Comparison of ENCODE assay signal across 8 cellular contexts in genomic region chrX:7927259-7928167, GRCh38. TPM values are rescaled to one million over a fixed set of nuclear protein-coding genes. Genes with fewer than 3 reads are reported as not detected.
DNase-seq lines count a peak whose midpoint lies in the region; ATAC-seq and TF ChIP-seq lines count a peak whose summit lies in the region.

TSS of gene PNPLA4 (minus strand) at chrX:7927413. CDS start at chrX:7926119, 1,294 bp downstream.

- H3K79me1 ChIP-seq in trophoblast cell (ENCODE audit: low read length) = peaks cover 9% of the 10 kb centered on the region

- H3K79me2 ChIP-seq in SU-DHL-6 (ENCODE audit: insufficient read depth, low read length) (no peaks in the 10 kb centered on the region), trophoblast cell (ENCODE audit: control insufficient read depth, insufficient read depth, low read length, poor library complexity) (no peaks in the 10 kb centered on the region)

- H3K4ac ChIP-seq in trophoblast cell (ENCODE audit: low read depth, low read length) = peak within 1 kb of the TSS; percentile 29

- peaks cover 9 to 14% of the 10 kb centered on the region in 2 donors for H3K36me3 Mint-ChIP-seq in CD4-positive, alpha-beta memory T cell

- peak within 1 kb of the TSS; percentile 83 for H2AFZ ChIP-seq in SU-DHL-6 (ENCODE audit: low read depth, low read length, severe bottlenecking)
- H2AFZ ChIP-seq in trophoblast cell (ENCODE audit: insufficient read depth, low read length, poor library complexity) = peak within 1 kb of the TSS; percentile 48

- no peaks in the 10 kb centered on the region for H3K9me2 ChIP-seq in SU-DHL-6 (replicated peaks; ENCODE audit: insufficient read depth, low read length)

- intact Hi-C loops in CD4-positive, alpha-beta memory T cell (cut with micrococcal nuclease) = loop anchor here (5.0 to 10.0 kb wide), 3 partner anchors 780 to 863 kb away; partner anchors contain the start of genes PUDP and STS
- intact Hi-C loops in Right ventricle myocardium superior (cut with DNase I) (no loop called here), tibial artery (cut with DNase I; ENCODE audit: low total_unique reads) (no loop called here)

- H3K4me1 ChIP-seq in CD4-positive, alpha-beta memory T cell (ENCODE audit: insufficient read depth, low read length) = peaks cover 18% of the 10 kb centered on the region
- H3K4me1 ChIP-seq in trophoblast cell (ENCODE audit: control insufficient read depth in 1 of 2, insufficient read depth in 2 of 2, low read length in 2 of 2) (peaks cover 3 to 5% of the 10 kb centered on the region in 2 experiments), tibial artery (peaks cover 0 to 7% (median 3%) of the 10 kb centered on the region in 4 donors)

- H3K27ac ChIP-seq in CD4-positive, alpha-beta memory T cell (ENCODE audit: low read depth, low read length) = peak within 1 kb of the TSS; percentile 78
- H3K27ac ChIP-seq in SU-DHL-6 (ENCODE audit: low read depth, low read length) = peak within 1 kb of the TSS; percentile 69
- peak within 1 kb of the TSS; percentile 49 for H3K27ac ChIP-seq in trophoblast cell (ENCODE audit: low read depth, low read length)
- peak within 1 kb of the TSS; percentile 44 to 73 for H3K27ac ChIP-seq in tibial artery

- H2BK5ac ChIP-seq in trophoblast cell (ENCODE audit: low read depth, low read length, poor library complexity) = peak within 1 kb of the TSS; percentile 73

- no peaks in the 10 kb centered on the region for H3K27me3 ChIP-seq in CD4-positive, alpha-beta memory T cell (ENCODE audit: insufficient read depth, low read length)
- H3K27me3 ChIP-seq in SU-DHL-6 (ENCODE audit: low read length) (no peaks in the 10 kb centered on the region), trophoblast cell (ENCODE audit: insufficient read depth, low read length) (no peaks in the 10 kb centered on the region), tibial artery (no peaks in the 10 kb centered on the region)

- no peak within 1 kb of the TSS for H3K23ac ChIP-seq in trophoblast cell (ENCODE audit: low read length)

- H3K4me3 Mint-ChIP-seq in CD4-positive, alpha-beta memory T cell = peak within 1 kb of the TSS; percentile 90 to 98 (median 97)

- H3K14ac ChIP-seq in trophoblast cell (ENCODE audit: low read length) = peak within 1 kb of the TSS; percentile 86

- H4K12ac ChIP-seq in trophoblast cell (ENCODE audit: low read depth, low read length) = peak within 1 kb of the TSS; percentile 90

- CTCF ChIA-PET in CD4-positive, alpha-beta memory T cell (lab: Charles Lee; ENCODE audit: partially characterized antibody) = no interaction called here

- H3K4me2 ChIP-seq in SU-DHL-6 (ENCODE audit: low read depth, low read length, poor library complexity, severe bottlenecking) = peak within 1 kb of the TSS; percentile 95
- H3K4me2 ChIP-seq in trophoblast cell (ENCODE audit: low read length) = peak within 1 kb of the TSS; percentile 92

- POLR2A ChIA-PET in CD4-positive, alpha-beta memory T cell (lab: Charles Lee; ENCODE audit: partially characterized antibody) = no interaction called here

- peaks cover 9% of the 10 kb centered on the region for H3F3A ChIP-seq in SU-DHL-6 (ENCODE audit: insufficient read depth)

- peak within 1 kb of the TSS; percentile 73 for H3K4me3 ChIP-seq in CD4-positive, alpha-beta memory T cell (ENCODE audit: low read length in 2 of 2)
- peak within 1 kb of the TSS; percentile 64 for H3K4me3 ChIP-seq in SU-DHL-6 (ENCODE audit: insufficient read depth, low read length, poor library complexity, severe bottlenecking)
- peak within 1 kb of the TSS; percentile 77 for H3K4me3 ChIP-seq in trophoblast cell (ENCODE audit: low read depth, low read length)
- H3K4me3 ChIP-seq in tibial artery = peak within 1 kb of the TSS; percentile 55 to 66

- peak within 1 kb of the TSS; percentile 84 for H4K8ac ChIP-seq in trophoblast cell (ENCODE audit: low read depth, low read length)

- peaks cover 11 to 30% (median 14%) of the 10 kb centered on the region in 4 donors for H3K4me1 Mint-ChIP-seq in CD4-positive, alpha-beta memory T cell

- no peaks in the 10 kb centered on the region for H3K9me3 ChIP-seq in CD4-positive, alpha-beta memory T cell (ENCODE audit: control insufficient read depth in 1 of 2, low read length in 2 of 2)
- no peaks in the 10 kb centered on the region for H3K9me3 ChIP-seq in SU-DHL-6 (ENCODE audit: insufficient read depth, low read length)
- no peaks in the 10 kb centered on the region for H3K9me3 ChIP-seq in trophoblast cell (ENCODE audit: insufficient read depth, low read depth, low read length)
- H3K9me3 ChIP-seq in tibial artery = no peaks in the 10 kb centered on the region

- no peak within 1 kb of the TSS for H2BK12ac ChIP-seq in trophoblast cell (ENCODE audit: low read length)

- H3K27me3 Mint-ChIP-seq in CD4-positive, alpha-beta memory T cell = peaks cover 2 to 5% of the 10 kb centered on the region in 2 donors

- H3K9me3 Mint-ChIP-seq in CD4-positive, alpha-beta memory T cell = peaks cover 0 to 2% (median 0%) of the 10 kb centered on the region in 8 donors

- TF ChIP-seq CTCF in SU-DHL-6 (IDR thresholded peaks at IDR 0.05; ENCODE audit: insufficient read depth, low read length, poor library complexity, severe bottlenecking) (no peak), tibial artery (IDR thresholded peaks at IDR 0.05) (no peak)

- WGBS in trophoblast cell (ENCODE audit: extremely low coverage, insufficient coverage, insufficient read length) = no CpG with 5 or more reads among the region's 52 CpGs

- no peaks in the 10 kb centered on the region for H3K36me3 ChIP-seq in CD4-positive, alpha-beta memory T cell (ENCODE audit: insufficient read depth, low read length)
- H3K36me3 ChIP-seq in SU-DHL-6 (ENCODE audit: low read length) = no peaks in the 10 kb centered on the region
- no peaks in the 10 kb centered on the region for H3K36me3 ChIP-seq in trophoblast cell (ENCODE audit: control insufficient read depth in 1 of 2, insufficient read depth in 2 of 2, low read length in 2 of 2)
- peaks cover 0 to 16% (median 0%) of the 10 kb centered on the region in 3 donors for H3K36me3 ChIP-seq in tibial artery

- H4K91ac ChIP-seq in trophoblast cell (ENCODE audit: low read depth, low read length) = peak within 1 kb of the TSS; percentile 45

- ATAC-seq in GM19452 (IDR thresholded peaks at IDR 0.05; ENCODE audit: unreplicated experiment) (peak; percentile 89), Right ventricle myocardium superior (ENCODE audit: poor library complexity) (peak; percentile 97)

- peak within 1 kb of the TSS; percentile 67 for H3K18ac ChIP-seq in trophoblast cell (ENCODE audit: low read length)

- peak; percentile 75 to 90 (median 88) for DNase-seq in CD4-positive, alpha-beta memory T cell
- DNase-seq in HK-2 (ENCODE audit: unreplicated experiment) (peak; percentile 87), Right ventricle myocardium superior (peak; percentile 86), trophoblast cell (peak; percentile 79 to 83), tibial artery (peak; percentile 45 to 78)
- peak; percentile 48 for DNase-seq in activated naive CD8-positive, alpha-beta T cell treated with anti-CD3 and anti-CD28 coated beads, Interleukin-2, amount 50 U/mL, for 16 hours (ENCODE audit: low read depth, low spot score)

- H2BK120ac ChIP-seq in trophoblast cell (ENCODE audit: insufficient read depth, low read length, poor library complexity) = peak within 1 kb of the TSS; percentile 14

- H3K27ac Mint-ChIP-seq in CD4-positive, alpha-beta memory T cell = peak within 1 kb of the TSS; percentile 94 to 99 (median 98)

- no peaks in the 10 kb centered on the region for H4K20me1 ChIP-seq in SU-DHL-6 (ENCODE audit: low read depth, low read length)

- H2AK5ac ChIP-seq in trophoblast cell (ENCODE audit: low read length) = peak within 1 kb of the TSS; percentile 82

- H3K9ac ChIP-seq in SU-DHL-6 (ENCODE audit: low read length) (peak within 1 kb of the TSS; percentile 67), trophoblast cell (ENCODE audit: low read length) (peak within 1 kb of the TSS; percentile 93)

RNA-seq across cellular contexts. Expression of gene PNPLA4, which starts in this region (rescaled TPM):
- total RNA-seq in CD4-positive, alpha-beta memory T cell = 1 to 10 TPM; 5.0 to 5.6 TPM
- 10 to 100 TPM; 12.1 to 25.1 TPM for polyA plus RNA-seq in CD4-positive, alpha-beta memory T cell
- 34.9 TPM for total RNA-seq in Right ventricle myocardium superior
- polyA plus RNA-seq in trophoblast cell (2013) = 13.9 and 14.6 TPM in 2 replicates

Comparison
In these comparisons a context has a peak if more than half of its experiments do, and no peak if none do; other contexts are left out.
1. Peak in every context shown above with its lines: DNase-seq, ATAC-seq, H3K4me3 ChIP-seq and H3K27ac ChIP-seq.